In the genomic region with DNA sequence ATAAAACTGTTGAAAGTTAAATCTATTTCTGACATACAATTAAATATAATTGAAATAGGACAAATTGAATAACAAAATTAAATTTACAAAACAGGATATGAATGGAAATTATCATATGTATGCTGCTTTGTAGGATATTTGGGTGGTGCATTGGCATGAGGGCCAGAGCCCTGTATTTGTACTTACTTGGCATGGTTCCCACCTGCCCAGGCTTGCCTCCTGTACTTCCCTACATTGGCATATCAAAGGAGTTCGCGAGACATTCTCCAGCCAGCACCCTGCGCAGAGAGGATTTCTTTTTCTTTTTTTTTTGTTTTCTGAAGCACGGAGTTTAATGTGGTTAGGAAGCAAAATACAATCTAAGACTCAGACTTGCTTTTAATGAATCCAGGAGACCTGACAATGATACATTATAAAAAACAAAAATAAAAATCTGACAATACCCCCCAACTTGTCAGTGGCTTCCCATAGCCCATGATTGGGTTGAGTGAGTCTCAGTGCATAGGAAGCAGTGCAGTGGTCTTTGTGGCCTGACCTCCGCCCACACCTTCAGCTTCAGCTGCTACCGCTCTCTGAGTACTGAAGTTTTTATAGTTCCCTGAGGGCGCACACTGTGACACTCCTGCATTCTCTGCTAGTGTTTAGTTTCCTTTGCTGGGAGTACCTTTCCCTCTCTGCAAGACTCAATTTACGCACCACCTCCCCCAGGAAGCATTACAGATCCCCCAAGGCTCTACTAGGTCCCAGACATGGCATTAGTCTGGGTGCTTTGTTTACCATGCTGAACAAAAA, we compare ENCODE assay signal across 9 cellular contexts.
DNase-seq lines count a peak whose midpoint lies in the region; ATAC-seq, FAIRE-seq and TF ChIP-seq lines count a peak whose summit lies in the region.
"Had no signal": no experiment of that assay in that cellular context is flagged by ENCODE, and none has a peak within 500 bp of the region (broad histone marks: within the 10 kb centered on the region; RNA-seq: fewer than 3 reads in every experiment).

No MANE protein-coding gene starts in this region.

- CTCF ChIA-PET in activated CD4-positive, alpha-beta memory T cell treated with anti-CD3 and anti-CD28 coated beads, Interleukin-2, amount 10 ng/mL, durations not matched to agents 7 days and 5 days (lab: Charles Lee): no interaction called here

- H3K36me3 ChIP-seq in heart left ventricle: peaks cover 0 to 15% (median 10%) of the 10 kb centered on the region in 9 donors
- peaks cover 0 to under 1% of the 10 kb centered on the region in 2 donors for H3K36me3 ChIP-seq in thyroid gland

- no peaks in the 10 kb centered on the region for H3K9me3 ChIP-seq in heart left ventricle
- no peaks in the 10 kb centered on the region for H3K9me3 ChIP-seq in right cardiac atrium (ENCODE audit: control insufficient read depth, low read length)
- H3K9me3 ChIP-seq in thyroid gland: no peaks in the 10 kb centered on the region

- POLR2A ChIA-PET in activated CD4-positive, alpha-beta memory T cell treated with anti-CD3 and anti-CD28 coated beads, Interleukin-2, amount 10 ng/mL, durations not matched to agents 7 days and 5 days (lab: Charles Lee): no interaction called here

- H3K4me1 ChIP-seq in heart left ventricle: peaks cover 0 to 4% (median 0%) of the 10 kb centered on the region in 12 donors
- no peaks in the 10 kb centered on the region for H3K4me1 ChIP-seq in right cardiac atrium (ENCODE audit: control insufficient read depth, insufficient read depth, low read length)
- peaks cover 38 to 42% of the 10 kb centered on the region in 2 donors for H3K4me1 ChIP-seq in thyroid gland

- H3K27ac Mint-ChIP-seq in activated CD4-positive, alpha-beta memory T cell treated with anti-CD3 and anti-CD28 coated beads, Interleukin-2, amount 10 ng/mL, durations not matched to agents 7 days and 5 days: no peak overlapping the region

- H3K27me3 Mint-ChIP-seq in activated CD4-positive, alpha-beta memory T cell treated with anti-CD3 and anti-CD28 coated beads, Interleukin-2, amount 10 ng/mL, durations not matched to agents 7 days and 5 days: no peaks in the 10 kb centered on the region

- no peak for FAIRE-seq in RCC 7860 (lab: Jason Lieb, UNC)
- FAIRE-seq: islet of Langerhans had no signal

- intact Hi-C loops in heart left ventricle (cut with DNase I): no loop called here
- intact Hi-C loops in right cardiac atrium (cut with DNase I): no loop called here
- intact Hi-C loops in thyroid gland (cut with DNase I): no loop called here

- TF ChIP-seq POLR2A in heart left ventricle (IDR thresholded peaks at IDR 0.05): no peak
- peak in 1 of 2 donors; percentile 19 for TF ChIP-seq POLR2A in thyroid gland (IDR thresholded peaks at IDR 0.05)

- H3K27ac ChIP-seq in heart left ventricle (no peak overlapping the region), right cardiac atrium (ENCODE audit: low read length) (no peak overlapping the region), thyroid gland (peak overlapping the region; percentile 70 to 91 (median 88))

- TF ChIP-seq CTCF in heart left ventricle (IDR thresholded peaks at IDR 0.05) (no peak), thyroid gland (IDR thresholded peaks at IDR 0.05) (no peak)

- 72 to 81% (median 74%) methylated on average over 8 of the region's 8 CpGs for WGBS in heart left ventricle, 4 donors
- WGBS in right cardiac atrium: 87% methylated on average over 8 of the region's 8 CpGs
- 29 to 37% methylated on average over 8 of the region's 8 CpGs for WGBS in thyroid gland, 2 donors

- peak in 3 of 4 donors; percentile 70 to 75 (median 72) for ATAC-seq in heart left ventricle
- no peak for ATAC-seq in right cardiac atrium
- peak; percentile 56 for ATAC-seq in HG03095 (IDR thresholded peaks at IDR 0.05; ENCODE audit: unreplicated experiment)

- H3K36me3 Mint-ChIP-seq in activated CD4-positive, alpha-beta memory T cell treated with anti-CD3 and anti-CD28 coated beads, Interleukin-2, amount 10 ng/mL, durations not matched to agents 7 days and 5 days (ENCODE audit: low read depth): peaks cover 34% of the 10 kb centered on the region

- peaks cover 13% of the 10 kb centered on the region for H3K4me1 Mint-ChIP-seq in activated CD4-positive, alpha-beta memory T cell treated with anti-CD3 and anti-CD28 coated beads, Interleukin-2, amount 10 ng/mL, durations not matched to agents 7 days and 5 days

- H3K9me3 Mint-ChIP-seq in activated CD4-positive, alpha-beta memory T cell treated with anti-CD3 and anti-CD28 coated beads, Interleukin-2, amount 10 ng/mL, durations not matched to agents 7 days and 5 days: no peaks in the 10 kb centered on the region

- peak in 3 of 5 donors; percentile 15 to 46 (median 33) for DNase-seq in heart left ventricle
- DNase-seq in right cardiac atrium: no peak
- DNase-seq in activated naive CD8-positive, alpha-beta T cell treated with anti-CD3 and anti-CD28 coated beads, Interleukin-2, amount 50 U/mL, for 16 hours (ENCODE audit: low read depth, low spot score): peak; percentile 4
- DNase-seq in thyroid gland: peak; percentile 75 to 79
- DNase-seq in RCC 7860 (ENCODE audit: low spot score): no peak
- no peak for DNase-seq in activated CD4-positive, alpha-beta memory T cell treated with anti-CD3 and anti-CD28 coated beads, Interleukin-2, amount 10 ng/mL, durations not matched to agents 7 days and 5 days
- no peak for DNase-seq in NCI-H345 (lab: John Stamatoyannopoulos, UW)

- H3K4me3 Mint-ChIP-seq in activated CD4-positive, alpha-beta memory T cell treated with anti-CD3 and anti-CD28 coated beads, Interleukin-2, amount 10 ng/mL, durations not matched to agents 7 days and 5 days: no peak overlapping the region

- H3K4me3 ChIP-seq in heart left ventricle (no peak overlapping the region), right cardiac atrium (ENCODE audit: low read length) (no peak overlapping the region), thyroid gland (replicated peaks in 1 of 3) (no peak overlapping the region)

- H3K27me3 ChIP-seq in heart left ventricle (no peaks in the 10 kb centered on the region), right cardiac atrium (ENCODE audit: control insufficient read depth, insufficient read depth) (no peaks in the 10 kb centered on the region), thyroid gland (no peaks in the 10 kb centered on the region)

Comparison
In these comparisons a context has a peak if more than half of its experiments do, and no peak if none do; other contexts are left out.
1. ATAC-seq: peak in heart left ventricle (3 of 4) and HG03095 (single experiment); none in right cardiac atrium (0 of 2).
2. DNase-seq: peak in heart left ventricle (3 of 5), activated naive CD8-positive, alpha-beta T cell treated with anti-CD3 and anti-CD28 coated beads, Interleukin-2, amount 50 U/mL, for 16 hours (single experiment) and thyroid gland (2 of 2); none in right cardiac atrium (0 of 3), RCC 7860 (single experiment), activated CD4-positive, alpha-beta memory T cell treated with anti-CD3 and anti-CD28 coated beads, Interleukin-2, amount 10 ng/mL, durations not matched to agents 7 days and 5 days (single experiment) and NCI-H345 (single experiment).
3. H3K27ac ChIP-seq: peak in thyroid gland (3 of 3); none in heart left ventricle (0 of 12) and right cardiac atrium (single experiment).